In the genomic region with DNA sequence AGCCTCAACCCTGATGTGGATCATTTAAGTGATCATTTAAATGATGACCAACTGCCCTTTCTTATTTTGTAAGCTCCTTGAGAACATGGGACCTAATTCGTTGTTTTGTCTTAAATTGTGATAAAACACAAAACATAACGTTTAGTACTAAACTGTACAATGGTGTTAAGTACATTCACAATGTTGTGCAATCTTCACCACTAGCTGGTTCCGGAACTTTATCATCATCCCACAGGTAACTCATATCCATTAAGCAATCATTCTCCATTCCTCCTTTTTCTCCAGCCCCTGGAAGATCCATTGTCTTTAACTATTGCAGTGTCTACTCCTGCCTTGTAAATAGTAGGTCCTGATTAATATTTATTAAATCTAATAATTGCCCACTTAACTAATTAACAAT, we compare ENCODE assay signal across 7 cellular contexts.
"Had no signal": no experiment of that assay in that cellular context is flagged by ENCODE, and none has a peak within 500 bp of the region (broad histone marks: within the 10 kb centered on the region; RNA-seq: fewer than 3 reads in every experiment).

No MANE protein-coding gene starts in this region.

- H3K27ac ChIP-seq: GM23248, KMS-11 had no signal

- H3K4me3 ChIP-seq: GM23248 had no signal

- H3K4me1 Mint-ChIP-seq: H9 had no signal

- H3K9ac ChIP-seq: GM23248, KMS-11 had no signal

- H3K4me2 ChIP-seq: KMS-11 had no signal

- H3K4me3 Mint-ChIP-seq: H9 had no signal

- H2AFZ ChIP-seq: GM23248 had no signal

- FAIRE-seq: HTR-8/SVneo had no signal

- DNase-seq: GM23248, GOT3, H9, HCEC 1CT, KBM-7 had no signal
